In genomic region chr7:92851732-92852131, GRCh38 we compare ENCODE assay signal across 26 cellular contexts. TPM values are rescaled to one million over a fixed set of nuclear protein-coding genes. Genes with fewer than 3 reads are reported as not detected.
DNase-seq lines count a peak whose midpoint lies in the region; ATAC-seq and TF ChIP-seq lines count a peak whose summit lies in the region.
"Had no signal": no experiment of that assay in that cellular context is flagged by ENCODE, and none has a peak within 500 bp of the region (broad histone marks: within the 10 kb centered on the region; RNA-seq: fewer than 3 reads in every experiment).

No MANE protein-coding gene starts in this region.

- in situ Hi-C loops in IMR-90 (cut with MboI; ENCODE audit: low sequenced_read_pairs) = no loop called here

- H3K36me3 Mint-ChIP-seq in activated naive CD8-positive, alpha-beta T cell treated with anti-CD3 and anti-CD28 coated beads, Interleukin-2, amount 50 U/mL, for 24 hours (ENCODE audit: low read depth) = no peaks in the 10 kb centered on the region
- H3K36me3 Mint-ChIP-seq in activated naive CD8-positive, alpha-beta T cell treated with anti-CD3 and anti-CD28 coated beads for 36 hours = no peaks in the 10 kb centered on the region
- H3K36me3 Mint-ChIP-seq in stimulated activated effector memory CD8-positive, alpha-beta T cell treated with anti-CD3 and anti-CD28 coated beads, Interleukin-12 subunit alpha, Interleukin-12 subunit beta, amount 100 ng/mL, for 72 hours = peaks cover 3% of the 10 kb centered on the region
- H3K36me3 Mint-ChIP-seq: brain had no signal

- peaks cover 24% of the 10 kb centered on the region for H3K4me1 Mint-ChIP-seq in activated naive CD8-positive, alpha-beta T cell treated with anti-CD3 and anti-CD28 coated beads, Interleukin-2, amount 50 U/mL, for 24 hours
- peaks cover 21% of the 10 kb centered on the region for H3K4me1 Mint-ChIP-seq in activated naive CD8-positive, alpha-beta T cell treated with anti-CD3 and anti-CD28 coated beads for 36 hours
- peaks cover 18% of the 10 kb centered on the region for H3K4me1 Mint-ChIP-seq in stimulated activated effector memory CD8-positive, alpha-beta T cell treated with anti-CD3 and anti-CD28 coated beads, Interleukin-12 subunit alpha, Interleukin-12 subunit beta, amount 100 ng/mL, for 72 hours
- H3K4me1 Mint-ChIP-seq: brain had no signal

- no peak overlapping the region for H2BK5ac ChIP-seq in IMR-90 (ENCODE audit: low read depth, low read length, poor library complexity, severe bottlenecking)

- H2BK20ac ChIP-seq in IMR-90 (ENCODE audit: low read depth, low read length) = no peak overlapping the region

- H3K27me3 ChIP-seq in IMR-90 (ENCODE audit: control insufficient read depth, insufficient read depth, low read length) = no peaks in the 10 kb centered on the region

- no peaks in the 10 kb centered on the region for H3K9me1 ChIP-seq in IMR-90 (ENCODE audit: insufficient read depth, low read length)

- no peaks in the 10 kb centered on the region for H3K9me3 Mint-ChIP-seq in activated naive CD8-positive, alpha-beta T cell treated with anti-CD3 and anti-CD28 coated beads, Interleukin-2, amount 50 U/mL, for 24 hours
- H3K9me3 Mint-ChIP-seq in activated naive CD8-positive, alpha-beta T cell treated with anti-CD3 and anti-CD28 coated beads for 36 hours = no peaks in the 10 kb centered on the region
- H3K9me3 Mint-ChIP-seq in stimulated activated effector memory CD8-positive, alpha-beta T cell treated with anti-CD3 and anti-CD28 coated beads, Interleukin-12 subunit alpha, Interleukin-12 subunit beta, amount 100 ng/mL, for 72 hours = no peaks in the 10 kb centered on the region
- H3K9me3 Mint-ChIP-seq: activated CD4-positive, alpha-beta T cell treated with anti-CD3 and anti-CD28 coated beads, Interleukin-2, amount 10 ng/mL, durations not matched to agents 7 days and 5 days; activated T-helper 2 cell treated with anti-CD3 and anti-CD28 coated beads, Interferon-gamma antibody, Interleukin-2, Interleukin-4, amounts not matched to agents 10 μg/mL and 5 μg/mL and 100 μg/mL, durations not matched to agents 14 hours and 24 hours and 36 hours had no signal

- BruUV-seq in IMR-90 (replicated peaks; lab: Mats Ljungman, UMichigan) = no TSS peak

- no peak overlapping the region for H3K56ac ChIP-seq in IMR-90 (ENCODE audit: extremely low read depth, insufficient read depth, low read length)

- CTCF ChIA-PET in IMR-90 (lab: Yijun Ruan, JAX) = no interaction called here

- no peak overlapping the region for H4K8ac ChIP-seq in IMR-90 (ENCODE audit: low read depth in 2 of 2, low read length in 2 of 2)

- H3K14ac ChIP-seq in IMR-90 (replicated peaks; ENCODE audit: low read depth, low read length) = no peak overlapping the region

- no peaks in the 10 kb centered on the region; the same call in 1 of the 2 replicates for H3K4me1 ChIP-seq in IMR-90 (ENCODE audit: control insufficient read depth, insufficient read depth, low read length)
- H3K4me1 ChIP-seq: HAP-1 had no signal

- H2BK15ac ChIP-seq in IMR-90 (ENCODE audit: low read depth, low read length) = no peak overlapping the region

- no peak overlapping the region for H2AK9ac ChIP-seq in IMR-90 (replicated peaks; ENCODE audit: low read depth, low read length, poor library complexity)

- no peak overlapping the region for H3K27ac ChIP-seq in IMR-90 (ENCODE audit: insufficient read depth, low read length)
- H3K27ac ChIP-seq: thoracic aorta, VCaP had no signal

- H3K79me1 ChIP-seq in IMR-90 (ENCODE audit: low read depth in 1 of 2, low read length in 2 of 2) = no peaks in the 10 kb centered on the region

- H3K36me3 ChIP-seq in IMR-90 (ENCODE audit: control insufficient read depth, insufficient read depth, low read length) = no peaks in the 10 kb centered on the region
- H3K36me3 ChIP-seq: HAP-1, thoracic aorta had no signal

- DNase-seq in activated naive CD8-positive, alpha-beta T cell treated with anti-CD3 and anti-CD28 coated beads, Interleukin-2, amount 50 U/mL, for 24 hours = no peak
- no peak for DNase-seq in activated naive CD8-positive, alpha-beta T cell treated with anti-CD3 and anti-CD28 coated beads for 36 hours
- DNase-seq in IMR-90 = peak; percentile 31
- peak; percentile 46 for DNase-seq in astrocyte of the hippocampus (ENCODE audit: low read depth, low spot score)
- no peak for DNase-seq in stimulated activated effector memory CD8-positive, alpha-beta T cell treated with anti-CD3 and anti-CD28 coated beads, Interleukin-12 subunit alpha, Interleukin-12 subunit beta, amount 100 ng/mL, for 72 hours (ENCODE audit: low spot score in 2 of 2)
- no peak for DNase-seq in T-helper 9 cell
- DNase-seq: activated CD4-positive, alpha-beta T cell treated with anti-CD3 and anti-CD28 coated beads, Interleukin-2, amount 10 ng/mL, durations not matched to agents 7 days and 5 days; C1 segment of cervical spinal cord; Caco-2; KG1; NCI-H1436; NCI-H2081 treated with DMSO at 0.1 percent for 48 hours; NCI-H345; stimulated activated naive CD4-positive, alpha-beta T cell; T-helper 2 cell had no signal

- H4K5ac ChIP-seq in IMR-90 (ENCODE audit: low read depth, low read length) = no peak overlapping the region

- peak; percentile 47 for ATAC-seq in activated naive CD8-positive, alpha-beta T cell treated with anti-CD3 and anti-CD28 coated beads, Interleukin-2, amount 50 U/mL, for 24 hours
- ATAC-seq in IMR-90 (ENCODE audit: low read depth) (peak; percentile 32; the same call in 1 of the 2 replicates), GM21390 (IDR thresholded peaks at IDR 0.05; ENCODE audit: unreplicated experiment) (no peak), GM18502 (IDR thresholded peaks at IDR 0.05; ENCODE audit: poor library complexity, unreplicated experiment) (no peak)
- ATAC-seq in stimulated activated effector memory CD8-positive, alpha-beta T cell treated with anti-CD3 and anti-CD28 coated beads, Interleukin-12 subunit alpha, Interleukin-12 subunit beta, amount 100 ng/mL, for 72 hours = peak; percentile 49
- ATAC-seq: left lobe of liver, sciatic nerve had no signal

- H3K23ac ChIP-seq in IMR-90 (ENCODE audit: low read depth, low read length) = no peak overlapping the region

- TF ChIP-seq POLR2A in IMR-90 (IDR thresholded peaks at IDR 0.05; ENCODE audit: low read depth, low read length) = no peak

- H3K27ac Mint-ChIP-seq in activated naive CD8-positive, alpha-beta T cell treated with anti-CD3 and anti-CD28 coated beads, Interleukin-2, amount 50 U/mL, for 24 hours = no peak overlapping the region
- no peak overlapping the region for H3K27ac Mint-ChIP-seq in activated naive CD8-positive, alpha-beta T cell treated with anti-CD3 and anti-CD28 coated beads for 36 hours
- H3K27ac Mint-ChIP-seq in stimulated activated effector memory CD8-positive, alpha-beta T cell treated with anti-CD3 and anti-CD28 coated beads, Interleukin-12 subunit alpha, Interleukin-12 subunit beta, amount 100 ng/mL, for 72 hours = no peak overlapping the region
- H3K27ac Mint-ChIP-seq: activated CD4-positive, alpha-beta T cell treated with anti-CD3 and anti-CD28 coated beads, Interleukin-2, amount 10 ng/mL, durations not matched to agents 7 days and 5 days; activated T-helper 2 cell treated with anti-CD3 and anti-CD28 coated beads, Interferon-gamma antibody, Interleukin-2, Interleukin-4, amounts not matched to agents 10 μg/mL and 5 μg/mL and 100 μg/mL, durations not matched to agents 14 hours and 24 hours and 36 hours; brain; progenitor cell of endocrine pancreas had no signal

- H3K4me3 ChIP-seq in IMR-90 (ENCODE audit: insufficient read depth, low read depth, low read length) = no peak overlapping the region
- H3K4me3 ChIP-seq: GM12878, HAP-1, thoracic aorta had no signal

- TF ChIP-seq CTCF in IMR-90 (conservative IDR thresholded peaks at IDR 0.05; ENCODE audit: low read depth, low read length) = no peak

- H3K27me3 Mint-ChIP-seq in activated naive CD8-positive, alpha-beta T cell treated with anti-CD3 and anti-CD28 coated beads, Interleukin-2, amount 50 U/mL, for 24 hours = peaks cover 5% of the 10 kb centered on the region
- H3K27me3 Mint-ChIP-seq in activated naive CD8-positive, alpha-beta T cell treated with anti-CD3 and anti-CD28 coated beads for 36 hours = peaks cover 12% of the 10 kb centered on the region

- no peak overlapping the region for H3K4ac ChIP-seq in IMR-90 (ENCODE audit: low read depth, low read length)

- no peak overlapping the region for H2AK5ac ChIP-seq in IMR-90 (ENCODE audit: low read depth, low read length)

- H4K20me1 ChIP-seq in IMR-90 (ENCODE audit: insufficient read depth, low read length) = no peaks in the 10 kb centered on the region

- no peak overlapping the region for H4K91ac ChIP-seq in IMR-90 (ENCODE audit: insufficient read depth, low read depth, low read length)

- dilution Hi-C loops in IMR-90 (cut with HindIII; ENCODE audit: low sequenced_read_pairs, unreplicated experiment) = no loop called here

- H3K9ac ChIP-seq in IMR-90 (ENCODE audit: low read depth, low read length) = no peak overlapping the region

- POLR2A ChIA-PET in IMR-90 (lab: Charles Lee; ENCODE audit: unreplicated experiment) = no interaction called here

- 78% methylated on average over 3 of the region's 3 CpGs; no CpG with 5 or more reads in 1 of the 2 experiments for WGBS in IMR-90 (ENCODE audit: extremely low coverage in 2 of 2, insufficient read length in 1 of 2), 2 experiments

- no peak overlapping the region for H2BK120ac ChIP-seq in IMR-90 (ENCODE audit: low read depth, low read length)

- no peak overlapping the region for H3K4me2 ChIP-seq in IMR-90 (ENCODE audit: low read depth, low read length)

- no peak overlapping the region for H3K4me3 Mint-ChIP-seq in activated naive CD8-positive, alpha-beta T cell treated with anti-CD3 and anti-CD28 coated beads, Interleukin-2, amount 50 U/mL, for 24 hours
- no peak overlapping the region for H3K4me3 Mint-ChIP-seq in activated naive CD8-positive, alpha-beta T cell treated with anti-CD3 and anti-CD28 coated beads for 36 hours
- H3K4me3 Mint-ChIP-seq in stimulated activated effector memory CD8-positive, alpha-beta T cell treated with anti-CD3 and anti-CD28 coated beads, Interleukin-12 subunit alpha, Interleukin-12 subunit beta, amount 100 ng/mL, for 72 hours = no peak overlapping the region
- H3K4me3 Mint-ChIP-seq: activated CD4-positive, alpha-beta T cell treated with anti-CD3 and anti-CD28 coated beads, Interleukin-2, amount 10 ng/mL, durations not matched to agents 7 days and 5 days; brain had no signal

- intact Hi-C loops in IMR-90 (cut with micrococcal nuclease) = no loop called here

- no peak overlapping the region for H3K18ac ChIP-seq in IMR-90 (ENCODE audit: low read depth, low read length)

- no peak for TF ChIP-seq RAD21 in IMR-90 (IDR thresholded peaks at IDR 0.05; ENCODE audit: low read length)

- H2AFZ ChIP-seq in IMR-90 (replicated peaks; ENCODE audit: low read length, poor library complexity) = no peak overlapping the region

- no peaks in the 10 kb centered on the region for H3K9me3 ChIP-seq in IMR-90 (ENCODE audit: control insufficient read depth, insufficient read depth, low read length)
- H3K9me3 ChIP-seq: Caco-2, HAP-1, thoracic aorta had no signal

TF ChIP-seq in IMR-90, 13 proteins besides CTCF, POLR2A, EP300 and RAD21 (continues in another document):
- no peak for TF ChIP-seq CHD1 (IDR thresholded peaks at IDR 0.05; ENCODE audit: low read depth, low read length)

RNA-seq across cellular contexts. Expression of gene CDK6, which starts 15.4 kb away (rescaled TPM):
- total RNA-seq in activated naive CD8-positive, alpha-beta T cell treated with anti-CD3 and anti-CD28 coated beads for 36 hours = 100 to 1,000 TPM; 103 to 106 TPM
- 131 and 195 TPM in 2 replicates for total RNA-seq in IMR-90 (2012; rRNA removed)
- 21.5 and 22.2 TPM in 2 replicates for polyA plus RNA-seq in IMR-90 (2012; rRNA removed)
- 13.8 and 26.3 TPM in 2 replicates for polyA plus RNA-seq in IMR-90 (2012; cell fraction: cytosol; rRNA removed)
- polyA plus RNA-seq in IMR-90 (2012; cell fraction: nucleus; rRNA removed; ENCODE audit: low replicate concordance) = 36.7 and 50.1 TPM in 2 replicates

Comparison
In these comparisons a context has a peak if more than half of its experiments do, and no peak if none do; other contexts are left out.
1. ATAC-seq: peak in activated naive CD8-positive, alpha-beta T cell treated with anti-CD3 and anti-CD28 coated beads, Interleukin-2, amount 50 U/mL, for 24 hours (single experiment), IMR-90 (single experiment) and stimulated activated effector memory CD8-positive, alpha-beta T cell treated with anti-CD3 and anti-CD28 coated beads, Interleukin-12 subunit alpha, Interleukin-12 subunit beta, amount 100 ng/mL, for 72 hours (single experiment); none in GM21390 (single experiment) and GM18502 (single experiment).
2. DNase-seq: peak in IMR-90 (single experiment) and astrocyte of the hippocampus (single experiment); none in activated naive CD8-positive, alpha-beta T cell treated with anti-CD3 and anti-CD28 coated beads, Interleukin-2, amount 50 U/mL, for 24 hours (single experiment), activated naive CD8-positive, alpha-beta T cell treated with anti-CD3 and anti-CD28 coated beads for 36 hours (single experiment), stimulated activated effector memory CD8-positive, alpha-beta T cell treated with anti-CD3 and anti-CD28 coated beads, Interleukin-12 subunit alpha, Interleukin-12 subunit beta, amount 100 ng/mL, for 72 hours (0 of 2) and T-helper 9 cell (single experiment).